ENCODE assay signal across 30 cellular contexts in genomic region chr20:3509064-3509463, GRCh38.
"Had no signal": no experiment of that assay in that cellular context is flagged by ENCODE, and none has a peak within 500 bp of the region (broad histone marks: within the 10 kb centered on the region; RNA-seq: fewer than 3 reads in every experiment).

No MANE protein-coding gene starts in this region.

- H3K9me3 ChIP-seq: ascending aorta, body of pancreas, Peyer's patch had no signal

- H3K4me3 ChIP-seq: ascending aorta, body of pancreas, K562, Peyer's patch, SJCRH30 had no signal

- DNase-seq: activated B cell treated with CpG ODN at 0.5 μM for 24 hours; activated CD4-positive, alpha-beta T cell treated with anti-CD3 and anti-CD28 coated beads for 48 hours; activated CD4-positive, alpha-beta T cell treated with anti-CD3 and anti-CD28 coated beads, Interleukin-2, amount 50 U/mL, for 4 hours; activated CD8-positive, alpha-beta memory T cell treated with anti-CD3 and anti-CD28 coated beads, Interleukin-2, amount 50 U/mL, for 48 hours; activated CD8-positive, alpha-beta T cell treated with anti-CD3 and anti-CD28 coated beads, Interleukin-2, amount 10 ng/mL, durations not matched to agents 7 days and 5 days; activated naive CD8-positive, alpha-beta T cell treated with anti-CD3 and anti-CD28 coated beads, Interleukin-2, amount 50 U/mL, for 24 hours; activated T-cell treated with anti-CD3 and anti-CD28 coated beads, Interleukin-2, amount 50 U/mL, for 24 hours; amniotic stem cell; body of pancreas; central memory CD4-positive, alpha-beta T cell; Karpas-422; MM.1S; NCI-H1105; NCI-H1436; NCI-H1694 treated with DMSO at 0.1 percent for 48 hours; NCI-H2029 treated with DMSO at 0.1 percent for 48 hours; NCI-H510A treated with DMSO at 0.1 percent for 48 hours; NCI-H69; NK-92 treated with Interleukin-12 subunit alpha and Interleukin-12 subunit beta, amount 100 ng/mL, for 24 hours; Peyer's patch; Right ventricle myocardium superior; SJCRH30; SW 1271 had no signal

- ATAC-seq: activated CD8-positive, alpha-beta T cell treated with anti-CD3 and anti-CD28 coated beads, Interleukin-2, amount 10 ng/mL, durations not matched to agents 7 days and 5 days; activated naive CD8-positive, alpha-beta T cell treated with anti-CD3 and anti-CD28 coated beads, Interleukin-2, amount 50 U/mL, for 24 hours; K562; SK-N-SH treated with all-trans-retinoic acid at 6 μM for 48 hours had no signal

- H3K36me3 ChIP-seq: ascending aorta, Peyer's patch had no signal

- H3K27ac ChIP-seq: ascending aorta, Peyer's patch, RWPE1, SJCRH30 had no signal

- H3K4me3 Mint-ChIP-seq: activated B cell treated with CpG ODN at 0.5 μM for 24 hours; activated CD8-positive, alpha-beta T cell treated with anti-CD3 and anti-CD28 coated beads, Interleukin-2, amount 10 ng/mL, durations not matched to agents 7 days and 5 days; activated naive CD4-positive, alpha-beta T cell treated with anti-CD3 and anti-CD28 coated beads, Interleukin-2, amount 50 U/mL, for 24 hours; activated naive CD8-positive, alpha-beta T cell treated with anti-CD3 and anti-CD28 coated beads, Interleukin-2, amount 50 U/mL, for 24 hours; activated T-cell treated with anti-CD3 and anti-CD28 coated beads, Interleukin-2, amount 50 U/mL, for 24 hours; T-helper 2 cell treated with Interferon-gamma antibody and Interleukin-4, amounts not matched to agents 5 μg/mL and 100 μg/mL, for 36 hours had no signal

- FAIRE-seq: bronchial epithelial cell, K562 had no signal

- H3K4me1 Mint-ChIP-seq: activated B cell treated with CpG ODN at 0.5 μM for 24 hours had no signal

- H3K9me3 Mint-ChIP-seq: activated B cell treated with CpG ODN at 0.5 μM for 24 hours; activated naive CD4-positive, alpha-beta T cell treated with anti-CD3 and anti-CD28 coated beads, Interleukin-2, amount 50 U/mL, for 24 hours; activated naive CD8-positive, alpha-beta T cell treated with anti-CD3 and anti-CD28 coated beads, Interleukin-2, amount 50 U/mL, for 24 hours; activated T-cell treated with anti-CD3 and anti-CD28 coated beads, Interleukin-2, amount 50 U/mL, for 24 hours; T-helper 2 cell treated with Interferon-gamma antibody and Interleukin-4, amounts not matched to agents 5 μg/mL and 100 μg/mL, for 36 hours had no signal

- H3K27me3 ChIP-seq: ascending aorta, body of pancreas, Peyer's patch, SJCRH30 had no signal

- H3K27me3 Mint-ChIP-seq: activated B cell treated with CpG ODN at 0.5 μM for 24 hours; activated naive CD4-positive, alpha-beta T cell treated with anti-CD3 and anti-CD28 coated beads, Interleukin-2, amount 50 U/mL, for 24 hours; activated naive CD8-positive, alpha-beta T cell treated with anti-CD3 and anti-CD28 coated beads, Interleukin-2, amount 50 U/mL, for 24 hours; activated T-cell treated with anti-CD3 and anti-CD28 coated beads, Interleukin-2, amount 50 U/mL, for 24 hours had no signal

- H3K4me1 ChIP-seq: ascending aorta, SJCRH30 had no signal
